Comparison of ENCODE assay signal across 34 cellular contexts in genomic region chr4:177948853-177949252, GRCh38.
"Had no signal": no experiment of that assay in that cellular context is flagged by ENCODE, and none has a peak within 500 bp of the region (broad histone marks: within the 10 kb centered on the region; RNA-seq: fewer than 3 reads in every experiment).

No MANE protein-coding gene starts in this region.

- H3K27ac ChIP-seq: adrenal gland, body of pancreas, brain microvascular endothelial cell, breast epithelium, VCaP had no signal

- H3K4me3 ChIP-seq: adrenal gland, body of pancreas, breast epithelium had no signal

- H3K4me1 ChIP-seq: adrenal gland, body of pancreas, breast epithelium had no signal

- DNase-seq: activated B cell treated with CpG ODN at 0.5 μM for 24 hours; activated CD4-positive, alpha-beta memory T cell treated with anti-CD3 and anti-CD28 coated beads for 36 hours; activated CD4-positive, alpha-beta T cell treated with anti-CD3 and anti-CD28 coated beads for 4 hours; activated CD4-positive, alpha-beta T cell treated with anti-CD3 and anti-CD28 coated beads, Interleukin-2, amount 10 ng/mL, durations not matched to agents 24 days and 14 days; activated CD4-positive, alpha-beta T cell treated with anti-CD3 and anti-CD28 coated beads, Interleukin-2, amount 50 U/mL, for 1 hour; activated CD4-positive, alpha-beta T cell treated with anti-CD3 and anti-CD28 coated beads, Interleukin-2, amount 50 U/mL, for 4 hours; activated CD4-positive, CD25-positive, alpha-beta regulatory T cell treated with anti-CD3 and anti-CD28 coated beads, Interleukin-2, amount 50 U/mL, for 72 hours; activated CD8-positive, alpha-beta memory T cell treated with anti-CD3 and anti-CD28 coated beads, Interleukin-2, amount 50 U/mL, for 4 hours; activated CD8-positive, alpha-beta T cell treated with anti-CD3 and anti-CD28 coated beads for 36 hours; activated effector memory CD4-positive, alpha-beta T cell treated with anti-CD3 and anti-CD28 coated beads, Interleukin-2, amount 50 U/mL, for 16 hours; activated gamma-delta T cell treated with Interleukin-2 at 50 U/mL for 16 hours; activated naive CD4-positive, alpha-beta T cell; activated naive CD4-positive, alpha-beta T cell treated with anti-CD3 and anti-CD28 coated beads for 36 hours; activated naive CD4-positive, alpha-beta T cell treated with anti-CD3 and anti-CD28 coated beads, Interleukin-2, amount 50 U/mL, for 16 hours; activated naive CD8-positive, alpha-beta T cell treated with anti-CD3 and anti-CD28 coated beads for 36 hours; activated T-cell treated with anti-CD3 and anti-CD28 coated beads for 4 hours; activated T-cell treated with anti-CD3 and anti-CD28 coated beads, Interleukin-2, amount 50 U/mL, for 1 hour; activated T-cell treated with anti-CD3 and anti-CD28 coated beads, Interleukin-2, amount 50 U/mL, for 4 hours; activated T-cell treated with anti-CD3 and anti-CD28 coated beads, Interleukin-2, amount 50 U/mL, for 72 hours; adrenal gland; amniotic stem cell; aorta; body of pancreas; brain microvascular endothelial cell; central memory CD4-positive, alpha-beta T cell; T-helper 1 cell; T-helper 2 cell; T-helper 9 cell had no signal

- ATAC-seq: activated CD8-positive, alpha-beta T cell treated with anti-CD3 and anti-CD28 coated beads for 36 hours; activated naive CD4-positive, alpha-beta T cell treated with anti-CD3 and anti-CD28 coated beads, Interleukin-2, amount 50 U/mL, for 72 hours; activated T-cell treated with anti-CD3 and anti-CD28 coated beads, Interleukin-2, amount 50 U/mL, for 4 hours; activated T-cell treated with anti-CD3 and anti-CD28 coated beads, Interleukin-2, amount 50 U/mL, for 72 hours; activated T-helper 17 cell treated with anti-CD3 and anti-CD28 coated beads, Interleukin-2, amount 50 U/mL, for 72 hours; body of pancreas had no signal

- H3K27me3 ChIP-seq: adrenal gland, body of pancreas, brain microvascular endothelial cell, breast epithelium had no signal

- H3K9me3 ChIP-seq: adrenal gland, body of pancreas, breast epithelium had no signal

- H3K36me3 ChIP-seq: adrenal gland, brain microvascular endothelial cell, breast epithelium had no signal

- FAIRE-seq: astrocyte, TTC549 had no signal
